Comparison of ENCODE assay signal across 22 cellular contexts in genomic region chr18:36775396-36775795, GRCh38.
"Had no signal": no experiment of that assay in that cellular context is flagged by ENCODE, and none has a peak within 500 bp of the region (broad histone marks: within the 10 kb centered on the region; RNA-seq: fewer than 3 reads in every experiment).

No MANE protein-coding gene starts in this region.

- ATAC-seq: esophagus mucosa; left lobe of liver; lower lobe of right lung; natural killer cell treated with Interleukin-12 subunit alpha and Interleukin-12 subunit beta and Interleukin-15 and Interleukin-18, amount 100 ng/mL, for 72 hours; pancreas had no signal

- H3K9me3 ChIP-seq: heart right ventricle, lower lobe of right lung, pancreas, stomach, thoracic aorta, transverse colon had no signal

- H3K27me3 ChIP-seq: heart right ventricle, pancreas, stomach, transverse colon had no signal

- H3K36me3 ChIP-seq: pancreas, thoracic aorta, transverse colon had no signal

- H3K4me3 ChIP-seq: coronary artery, heart right ventricle, lower lobe of right lung, pancreas, stomach, thoracic aorta, transverse colon had no signal

- H3K4me1 ChIP-seq: lower lobe of right lung, pancreas, stomach, transverse colon had no signal

- H3K27ac ChIP-seq: coronary artery, lower lobe of right lung, pancreas, stomach, thoracic aorta, transverse colon had no signal

- DNase-seq: caudate nucleus; effector CD4-positive, alpha-beta T cell; endodermal cell; foreskin fibroblast; heart right ventricle; islet precursor cell; lower lobe of right lung; mesenchymal stem cell; midbrain; occipital lobe; pancreas; small intestine; stimulated activated CD4-positive, alpha-beta T cell treated with anti-CD3 and anti-CD28 coated beads, Interleukin-12 subunit alpha, Interleukin-12 subunit beta, amount 100 ng/mL, for 4 hours; stimulated activated naive CD4-positive, alpha-beta T cell; stomach; substantia nigra; transverse colon had no signal
